Comparison of ENCODE assay signal across 24 cellular contexts in genomic region chr6:88587158-88587537, GRCh38.
"Had no signal": no experiment of that assay in that cellular context is flagged by ENCODE, and none has a peak within 500 bp of the region (broad histone marks: within the 10 kb centered on the region; RNA-seq: fewer than 3 reads in every experiment).

No MANE protein-coding gene starts in this region.

- H3K4me1 Mint-ChIP-seq: activated naive CD4-positive, alpha-beta T cell treated with anti-CD3 and anti-CD28 coated beads, Interleukin-2, amount 50 U/mL, for 24 hours; mesothelial cell of epicardium; stimulated activated memory B cell treated with anti-CD40 and anti-IgM and Interleukin-4, amounts not matched to agents 10 μg/mL and 1 μg/mL and 100 μg/mL, for 72 hours had no signal

- DNase-seq: activated CD4-positive, alpha-beta T cell treated with anti-CD3 and anti-CD28 coated beads for 1 hour; activated gamma-delta T cell treated with Interleukin-2 at 50 U/mL for 16 hours; activated T-cell treated with anti-CD3 and anti-CD28 coated beads, Interleukin-2, amount 50 U/mL, for 1 hour; effector CD8-positive, alpha-beta T cell; glutamatergic neuron; hippocampal formation; kidney glomerular epithelial cell; left lung; right lobe of liver; small intestine; stimulated activated CD4-positive, alpha-beta T cell treated with anti-CD3 and anti-CD28 coated beads, Interleukin-2, amount 100 ng/mL, for 24 hours; stomach; T-helper 1 cell; WERI-Rb-1 had no signal

- H3K27ac ChIP-seq: left lung, right lobe of liver, stomach, suprapubic skin, upper lobe of left lung, WERI-Rb-1 had no signal

- H3K4me3 Mint-ChIP-seq: activated naive CD4-positive, alpha-beta T cell treated with anti-CD3 and anti-CD28 coated beads, Interleukin-2, amount 50 U/mL, for 24 hours; mesothelial cell of epicardium; natural killer cell treated with Interleukin-12 subunit alpha and Interleukin-12 subunit beta and Interleukin-15 and Interleukin-18, amount 100 ng/mL, for 72 hours; stimulated activated memory B cell treated with anti-CD40 and anti-IgM and Interleukin-4, amounts not matched to agents 10 μg/mL and 1 μg/mL and 100 μg/mL, for 72 hours had no signal

- H3K27me3 ChIP-seq: right lobe of liver, suprapubic skin, upper lobe of left lung had no signal

- H3K4me3 ChIP-seq: left lung, right lobe of liver, stomach, suprapubic skin, upper lobe of left lung had no signal

- H3K4me1 ChIP-seq: left lung, right lobe of liver, stomach, upper lobe of left lung had no signal

- H3K36me3 ChIP-seq: left lung, right lobe of liver, stomach, suprapubic skin, upper lobe of left lung, WERI-Rb-1 had no signal

- H3K36me3 Mint-ChIP-seq: activated naive CD4-positive, alpha-beta T cell treated with anti-CD3 and anti-CD28 coated beads, Interleukin-2, amount 50 U/mL, for 24 hours; mesothelial cell of epicardium; stimulated activated memory B cell treated with anti-CD40 and anti-IgM and Interleukin-4, amounts not matched to agents 10 μg/mL and 1 μg/mL and 100 μg/mL, for 72 hours had no signal

- ATAC-seq: left lung; right lobe of liver; stimulated activated memory B cell treated with anti-CD40 and anti-IgM and Interleukin-4, amounts not matched to agents 10 μg/mL and 1 μg/mL and 100 μg/mL, for 72 hours had no signal

- H3K27ac Mint-ChIP-seq: activated naive CD4-positive, alpha-beta T cell treated with anti-CD3 and anti-CD28 coated beads, Interleukin-2, amount 50 U/mL, for 24 hours; mesothelial cell of epicardium; natural killer cell treated with Interleukin-12 subunit alpha and Interleukin-12 subunit beta and Interleukin-15 and Interleukin-18, amount 100 ng/mL, for 72 hours; stimulated activated memory B cell treated with anti-CD40 and anti-IgM and Interleukin-4, amounts not matched to agents 10 μg/mL and 1 μg/mL and 100 μg/mL, for 72 hours had no signal

- FAIRE-seq: astrocyte, bronchial epithelial cell, frontal cortex, small intestine, TTC549 had no signal

- H3K9me3 Mint-ChIP-seq: activated naive CD4-positive, alpha-beta T cell treated with anti-CD3 and anti-CD28 coated beads, Interleukin-2, amount 50 U/mL, for 24 hours had no signal

- H3K9me3 ChIP-seq: right lobe of liver, suprapubic skin had no signal
